Comparison of ENCODE assay signal across 8 cellular contexts in genomic region chr10:133528845-133529575, GRCh38. TPM values are rescaled to one million over a fixed set of nuclear protein-coding genes. Genes with fewer than 3 reads are reported as not detected.
A peak's percentile ranks its signal among the peaks of the same experiment; 100 is the strongest.
DNase-seq lines count a peak whose midpoint lies in the region; ATAC-seq, FAIRE-seq and TF ChIP-seq lines count a peak whose summit lies in the region.

No MANE protein-coding gene starts in this region.

- H3K9me3 ChIP-seq in right atrium auricular region (peaks cover 0 to 7% of the 10 kb centered on the region in 2 donors), iPS-18c (ENCODE audit: control insufficient read depth, insufficient read depth, low read length) (peaks cover 22% of the 10 kb centered on the region)

- no peak for TF ChIP-seq CTCF in right atrium auricular region (IDR thresholded peaks at IDR 0.05)

- DNase-seq in Right ventricle myocardium superior (no peak), right atrium auricular region (ENCODE audit: low spot score) (no peak), urothelium cell line (ENCODE audit: low spot score) (peak; percentile 24)
- DNase-seq in activated CD4-positive, alpha-beta memory T cell treated with anti-CD3 and anti-CD28 coated beads, Interleukin-2, amount 10 ng/mL, durations not matched to agents 7 days and 5 days = no peak

- POLR2A ChIA-PET in activated CD4-positive, alpha-beta memory T cell treated with anti-CD3 and anti-CD28 coated beads, Interleukin-2, amount 10 ng/mL, durations not matched to agents 7 days and 5 days (lab: Charles Lee) = no interaction called here

- ATAC-seq in Right ventricle myocardium superior (ENCODE audit: poor library complexity) (peak; percentile 36), GM19467 (IDR thresholded peaks at IDR 0.05; ENCODE audit: unreplicated experiment) (no peak), GM19397 (IDR thresholded peaks at IDR 0.05; ENCODE audit: unreplicated experiment) (no peak), HG03457 (IDR thresholded peaks at IDR 0.05; ENCODE audit: unreplicated experiment) (no peak)

- peaks cover 0 to 24% of the 10 kb centered on the region in 2 donors for H3K4me1 ChIP-seq in right atrium auricular region

- intact Hi-C loops in Right ventricle myocardium superior (cut with DNase I) = no loop called here

- no peaks in the 10 kb centered on the region for H3K36me3 ChIP-seq in right atrium auricular region

- no peaks in the 10 kb centered on the region for H3K9me3 Mint-ChIP-seq in activated CD4-positive, alpha-beta memory T cell treated with anti-CD3 and anti-CD28 coated beads, Interleukin-2, amount 10 ng/mL, durations not matched to agents 7 days and 5 days

- no peak for FAIRE-seq in urothelium cell line (lab: Jason Lieb, UNC)

- H3K4me1 Mint-ChIP-seq in activated CD4-positive, alpha-beta memory T cell treated with anti-CD3 and anti-CD28 coated beads, Interleukin-2, amount 10 ng/mL, durations not matched to agents 7 days and 5 days = peaks cover 24% of the 10 kb centered on the region

- CTCF ChIA-PET in activated CD4-positive, alpha-beta memory T cell treated with anti-CD3 and anti-CD28 coated beads, Interleukin-2, amount 10 ng/mL, durations not matched to agents 7 days and 5 days (lab: Charles Lee) = interaction anchor here (1.1 kb wide), 1 partner anchor 9 kb away, joined by 4 read pairs; no protein-coding TSS in a partner anchor

- no peak overlapping the region for H3K27ac ChIP-seq in right atrium auricular region

- H3K4me3 ChIP-seq in right atrium auricular region = peak overlapping the region in 1 of 2 donors; percentile 41
- peak overlapping the region; percentile 53 for H3K4me3 ChIP-seq in iPS-18c (ENCODE audit: insufficient read depth, low read depth, low read length)

- no peaks in the 10 kb centered on the region for H3K36me3 Mint-ChIP-seq in activated CD4-positive, alpha-beta memory T cell treated with anti-CD3 and anti-CD28 coated beads, Interleukin-2, amount 10 ng/mL, durations not matched to agents 7 days and 5 days (ENCODE audit: low read depth)

- H3K27ac Mint-ChIP-seq in activated CD4-positive, alpha-beta memory T cell treated with anti-CD3 and anti-CD28 coated beads, Interleukin-2, amount 10 ng/mL, durations not matched to agents 7 days and 5 days = peak overlapping the region; percentile 40

- peak overlapping the region; percentile 66 for H3K4me3 Mint-ChIP-seq in activated CD4-positive, alpha-beta memory T cell treated with anti-CD3 and anti-CD28 coated beads, Interleukin-2, amount 10 ng/mL, durations not matched to agents 7 days and 5 days

- peaks cover 61% of the 10 kb centered on the region for H3K27me3 Mint-ChIP-seq in activated CD4-positive, alpha-beta memory T cell treated with anti-CD3 and anti-CD28 coated beads, Interleukin-2, amount 10 ng/mL, durations not matched to agents 7 days and 5 days

- H3K27me3 ChIP-seq in right atrium auricular region = peaks cover 6 to 24% of the 10 kb centered on the region in 2 donors

RNA-seq across cellular contexts. Expression of gene CYP2E1, which starts 1.8 kb away (rescaled TPM):
- total RNA-seq in Right ventricle myocardium superior (1.00 TPM), right atrium auricular region (1 to 10 TPM in 1 of 2 donors, under 1 TPM in 1; 0.79 to 2.9 TPM)
- under 1 TPM; 0.43 to 0.76 TPM for total RNA-seq in activated CD4-positive, alpha-beta memory T cell treated with anti-CD3 and anti-CD28 coated beads, Interleukin-2, amount 10 ng/mL, durations not matched to agents 7 days and 5 days

RNA-seq across cellular contexts. Expression of gene SYCE1, which starts 36.4 kb away (rescaled TPM):
- total RNA-seq in Right ventricle myocardium superior (0.08 TPM), right atrium auricular region (1 to 10 TPM in 1 of 2 donors, not detected in 1; 1.1 TPM)
- total RNA-seq in activated CD4-positive, alpha-beta memory T cell treated with anti-CD3 and anti-CD28 coated beads, Interleukin-2, amount 10 ng/mL, durations not matched to agents 7 days and 5 days = under 1 TPM in 1 of 2 experiments, not detected in 1; 0.13 TPM
